ENCODE assay signal across 1 cellular context in the genomic region with DNA sequence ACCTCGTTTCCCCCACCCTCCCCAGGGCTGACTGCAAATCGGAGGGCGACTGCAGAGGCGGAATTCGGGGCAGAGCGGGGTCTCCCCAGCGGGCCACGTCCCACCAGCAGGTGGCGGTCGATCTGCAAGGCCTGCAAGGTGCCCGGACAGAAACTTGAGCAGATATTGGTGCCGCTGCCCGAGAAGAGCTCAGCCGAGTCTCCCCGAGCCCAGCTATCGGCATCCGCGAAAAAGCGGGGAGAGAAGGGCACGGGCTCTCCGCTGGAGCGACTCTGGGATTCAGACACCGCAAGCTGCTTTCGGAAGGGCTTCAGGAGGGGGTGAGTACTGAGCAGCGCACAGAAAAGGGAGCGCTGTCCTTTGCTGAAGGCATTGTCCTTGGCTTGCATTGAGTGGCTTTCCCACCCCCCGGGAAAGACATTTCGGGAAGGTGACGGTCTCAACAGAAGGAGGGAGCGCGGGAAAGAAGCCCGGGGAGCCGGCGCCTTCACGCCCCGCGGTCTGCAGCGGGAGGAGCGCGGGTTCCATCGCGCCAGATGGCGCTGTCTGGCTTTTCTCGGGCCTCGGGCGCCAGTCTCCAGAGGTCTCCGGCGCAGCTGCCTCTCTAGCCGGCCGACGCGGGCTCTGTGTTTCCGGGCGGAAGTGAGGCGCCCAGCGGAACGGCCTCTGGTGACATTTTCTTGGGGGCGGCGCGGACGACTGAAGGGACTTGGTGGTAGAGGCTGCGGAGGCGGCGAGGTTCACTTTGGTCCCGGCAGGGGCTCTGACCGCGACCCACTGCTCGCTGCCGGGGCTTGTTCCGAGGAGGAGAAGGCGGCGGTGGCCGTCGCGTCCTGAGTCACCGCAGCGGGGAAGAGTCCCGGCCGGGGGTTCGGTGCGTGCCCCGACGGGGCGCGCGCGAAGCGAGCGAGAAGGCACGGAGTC.
TF ChIP-seq lines count a peak whose summit lies in the region.

No MANE protein-coding gene starts in this region.

TF ChIP-seq in GM12878, 131 proteins besides CTCF, POLR2A, EP300 and RAD21 (continued from another document and continues in another):
- TF ChIP-seq HDGF (IDR thresholded peaks at IDR 0.05): 0 out of 2 replicates have a peak, but pooled peaks have one; percentile 46
- TF ChIP-seq, protein P1, sequence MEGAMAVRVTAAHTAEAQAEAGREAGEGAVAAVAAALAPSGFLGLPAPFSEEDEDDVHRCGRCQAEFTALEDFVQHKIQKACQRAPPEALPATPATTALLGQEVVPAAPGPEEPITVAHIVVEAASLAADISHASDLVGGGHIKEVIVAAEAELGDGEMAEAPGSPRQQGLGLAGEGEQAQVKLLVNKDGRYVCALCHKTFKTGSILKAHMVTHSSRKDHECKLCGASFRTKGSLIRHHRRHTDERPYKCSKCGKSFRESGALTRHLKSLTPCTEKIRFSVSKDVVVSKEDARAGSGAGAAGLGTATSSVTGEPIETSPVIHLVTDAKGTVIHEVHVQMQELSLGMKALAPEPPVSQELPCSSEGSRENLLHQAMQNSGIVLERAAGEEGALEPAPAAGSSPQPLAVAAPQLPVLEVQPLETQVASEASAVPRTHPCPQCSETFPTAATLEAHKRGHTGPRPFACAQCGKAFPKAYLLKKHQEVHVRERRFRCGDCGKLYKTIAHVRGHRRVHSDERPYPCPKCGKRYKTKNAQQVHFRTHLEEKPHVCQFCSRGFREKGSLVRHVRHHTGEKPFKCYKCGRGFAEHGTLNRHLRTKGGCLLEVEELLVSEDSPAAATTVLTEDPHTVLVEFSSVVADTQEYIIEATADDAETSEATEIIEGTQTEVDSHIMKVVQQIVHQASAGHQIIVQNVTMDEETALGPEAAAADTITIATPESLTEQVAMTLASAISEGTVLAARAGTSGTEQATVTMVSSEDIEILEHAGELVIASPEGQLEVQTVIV (IDR thresholded peaks at IDR 0.05; ENCODE audit: borderline replicate concordance, partially characterized antibody): peak; percentile 77
- TF ChIP-seq SMARCA5 (IDR thresholded peaks at IDR 0.05): peak; percentile 87
- TF ChIP-seq YBX1 (IDR thresholded peaks at IDR 0.05): no peak
- TF ChIP-seq BACH1 (IDR thresholded peaks at IDR 0.05; ENCODE audit: borderline replicate concordance): peak; percentile 69; the same call in 1 of the 2 replicates
- TF ChIP-seq CBX3 (IDR thresholded peaks at IDR 0.05; ENCODE audit: borderline replicate concordance, low read depth): no peak
- TF ChIP-seq, protein P2, sequence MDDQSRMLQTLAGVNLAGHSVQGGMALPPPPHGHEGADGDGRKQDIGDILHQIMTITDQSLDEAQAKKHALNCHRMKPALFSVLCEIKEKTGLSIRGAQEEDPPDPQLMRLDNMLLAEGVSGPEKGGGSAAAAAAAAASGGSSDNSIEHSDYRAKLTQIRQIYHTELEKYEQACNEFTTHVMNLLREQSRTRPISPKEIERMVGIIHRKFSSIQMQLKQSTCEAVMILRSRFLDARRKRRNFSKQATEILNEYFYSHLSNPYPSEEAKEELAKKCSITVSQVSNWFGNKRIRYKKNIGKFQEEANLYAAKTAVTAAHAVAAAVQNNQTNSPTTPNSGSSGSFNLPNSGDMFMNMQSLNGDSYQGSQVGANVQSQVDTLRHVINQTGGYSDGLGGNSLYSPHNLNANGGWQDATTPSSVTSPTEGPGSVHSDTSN (IDR thresholded peaks at IDR 0.05; ENCODE audit: insufficient replicate concordance, low read depth, low read length): peak; percentile 12
- TF ChIP-seq KAT2A (conservative IDR thresholded peaks at IDR 0.05; ENCODE audit: control insufficient read depth, low read depth, low read length): no peak
- TF ChIP-seq IRF4 (IDR thresholded peaks at IDR 0.05; ENCODE audit: low read depth, low read length): no peak
- TF ChIP-seq ZBTB40 (IDR thresholded peaks at IDR 0.05; ENCODE audit: borderline replicate concordance): peak; percentile 88
- TF ChIP-seq MYB (IDR thresholded peaks at IDR 0.05; ENCODE audit: borderline replicate concordance, low read depth, low read length): no peak
- no peak for TF ChIP-seq ATF2 (IDR thresholded peaks at IDR 0.05; ENCODE audit: low read length)
- TF ChIP-seq GABPA (IDR thresholded peaks at IDR 0.05; ENCODE audit: low read depth): peak; percentile 91
- TF ChIP-seq POU2F2 (IDR thresholded peaks at IDR 0.05; ENCODE audit: borderline replicate concordance, low read depth, low read length): peak; percentile 50; the same call in 2 of the 3 replicates
- no peak for TF ChIP-seq NRF1 (conservative IDR thresholded peaks at IDR 0.05; ENCODE audit: low read depth, low read length)
- peak; percentile 82 for TF ChIP-seq MEF2A (IDR thresholded peaks at IDR 0.05; ENCODE audit: insufficient read depth, low read depth, low read length)
- peak in 1 of 2 experiments; percentile 62; a peak in 1 of 4 replicates for TF ChIP-seq SRF (IDR thresholded peaks at IDR 0.05; ENCODE audit: low read depth in 2 of 2, low read length in 2 of 2)
- peak; percentile 66; the same call in 1 of the 2 replicates for TF ChIP-seq MXI1 (IDR thresholded peaks at IDR 0.05; ENCODE audit: low read depth, low read length)
- TF ChIP-seq USF1 (IDR thresholded peaks at IDR 0.05; ENCODE audit: borderline replicate concordance, extremely low read length, insufficient read depth, low read depth, low read length): no peak
- TF ChIP-seq REST (IDR thresholded peaks at IDR 0.05; ENCODE audit: low read depth, low read length): peak; percentile 42; the same call in 1 of the 2 replicates
- no peak for TF ChIP-seq STAT3 (IDR thresholded peaks at IDR 0.05; ENCODE audit: low read depth, low read length)
- peak; percentile 24 for TF ChIP-seq BCL3 (IDR thresholded peaks at IDR 0.05; ENCODE audit: borderline replicate concordance, insufficient read depth, low read depth, low read length, poor library complexity, severe bottlenecking)
- TF ChIP-seq ZNF384 (IDR thresholded peaks at IDR 0.05; ENCODE audit: borderline replicate concordance, low read depth, low read length): no peak
- TF ChIP-seq ZBTB33 (IDR thresholded peaks at IDR 0.05): no peak
- TF ChIP-seq SUZ12 (IDR thresholded peaks at IDR 0.05; ENCODE audit: unreplicated experiment): no peak
- no peak for TF ChIP-seq ZBTB11 (CRISPR knock-in tag; IDR thresholded peaks at IDR 0.05)
- peak; percentile 60; the same call in 1 of the 2 replicates for TF ChIP-seq PML (IDR thresholded peaks at IDR 0.05; ENCODE audit: low read length)
